ENCODE assay signal across 18 cellular contexts in genomic region chr5:174348582-174348981, GRCh38.
A peak's percentile ranks its signal among the peaks of the same experiment; 100 is the strongest.
DNase-seq lines count a peak whose midpoint lies in the region; ATAC-seq, FAIRE-seq and TF ChIP-seq lines count a peak whose summit lies in the region.
"Had no signal": no experiment of that assay in that cellular context is flagged by ENCODE, and none has a peak within 500 bp of the region (broad histone marks: within the 10 kb centered on the region; RNA-seq: fewer than 3 reads in every experiment).

No MANE protein-coding gene starts in this region.

- TF ChIP-seq CTCF in right atrium auricular region (IDR thresholded peaks at IDR 0.05): no peak

- H3K9me3 Mint-ChIP-seq in activated T-cell treated with anti-CD3 and anti-CD28 coated beads, Interleukin-2, amount 50 U/mL, for 4 hours: no peaks in the 10 kb centered on the region

- ATAC-seq in Right ventricle myocardium inferior: peak; percentile 52
- ATAC-seq in activated T-cell treated with anti-CD3 and anti-CD28 coated beads, Interleukin-2, amount 50 U/mL, for 4 hours: no peak
- ATAC-seq: GM12878, PC-3 had no signal

- no peak overlapping the region for H3K4me3 Mint-ChIP-seq in activated T-cell treated with anti-CD3 and anti-CD28 coated beads, Interleukin-2, amount 50 U/mL, for 4 hours
- H3K4me3 Mint-ChIP-seq: IgD-negative memory B cell had no signal

- no peaks in the 10 kb centered on the region for H3K36me3 Mint-ChIP-seq in activated T-cell treated with anti-CD3 and anti-CD28 coated beads, Interleukin-2, amount 50 U/mL, for 4 hours (ENCODE audit: insufficient read depth)
- H3K36me3 Mint-ChIP-seq: IgD-negative memory B cell had no signal

- no peaks in the 10 kb centered on the region for H3K4me1 Mint-ChIP-seq in activated T-cell treated with anti-CD3 and anti-CD28 coated beads, Interleukin-2, amount 50 U/mL, for 4 hours (ENCODE audit: low read depth)
- H3K4me1 Mint-ChIP-seq: IgD-negative memory B cell had no signal

- H3K27me3 ChIP-seq in right atrium auricular region: no peaks in the 10 kb centered on the region

- TF ChIP-seq POLR2A in H54 (IDR thresholded peaks at IDR 0.05; ENCODE audit: low read depth, low read length): no peak

- no peak for FAIRE-seq in H54 (lab: Jason Lieb, UNC)
- FAIRE-seq: GM12878 had no signal

- peaks cover 6% of the 10 kb centered on the region for H3K27me3 Mint-ChIP-seq in activated T-cell treated with anti-CD3 and anti-CD28 coated beads, Interleukin-2, amount 50 U/mL, for 4 hours (ENCODE audit: low read depth)
- H3K27me3 Mint-ChIP-seq: IgD-negative memory B cell had no signal

- DNase-seq in Right ventricle myocardium inferior (ENCODE audit: missing footprints) (no peak), right atrium auricular region (ENCODE audit: low spot score) (no peak), fibroblast of peridontal ligament (ENCODE audit: extremely low read depth) (peak; percentile 2), middle frontal gyrus (ENCODE audit: extremely low spot score, low spot score) (peak; percentile 50), DMS 273 treated with DMSO at 0.1 percent for 48 hours (lab: John Stamatoyannopoulos, UW) (no peak), H54 (ENCODE audit: insufficient read length, low spot score) (no peak), NCI-H2227 (lab: John Stamatoyannopoulos, UW; ENCODE audit: unreplicated experiment) (no peak)
- DNase-seq in activated T-cell treated with anti-CD3 and anti-CD28 coated beads, Interleukin-2, amount 50 U/mL, for 4 hours: no peak
- DNase-seq: 8988T, C1 segment of cervical spinal cord, DMS53, NCI-H1436 treated with DMSO at 0.1 percent for 48 hours, NCI-H2081, NCI-H2227 treated with DMSO at 0.1 percent for 48 hours, NCI-H526, PC-3 had no signal

- no peak overlapping the region for H3K4me3 ChIP-seq in right atrium auricular region
- H3K4me3 ChIP-seq: GM12878 had no signal

- peaks cover 0 to 5% of the 10 kb centered on the region in 2 donors for H3K9me3 ChIP-seq in right atrium auricular region

- peaks cover 0 to 5% of the 10 kb centered on the region in 2 donors for H3K4me1 ChIP-seq in right atrium auricular region

- peak overlapping the region in 1 of 2 donors; percentile 62 for H3K27ac ChIP-seq in right atrium auricular region

- intact Hi-C loops in Right ventricle myocardium inferior (cut with DNase I): no loop called here

- no peaks in the 10 kb centered on the region for H3K36me3 ChIP-seq in right atrium auricular region

Comparison
In these comparisons a context has a peak if more than half of its experiments do, and no peak if none do; other contexts are left out.
1. DNase-seq: peak in fibroblast of peridontal ligament (single experiment) and middle frontal gyrus (single experiment); none in Right ventricle myocardium inferior (single experiment), right atrium auricular region (single experiment), DMS 273 treated with DMSO at 0.1 percent for 48 hours (single experiment), H54 (single experiment), activated T-cell treated with anti-CD3 and anti-CD28 coated beads, Interleukin-2, amount 50 U/mL, for 4 hours (single experiment) and NCI-H2227 (single experiment).